Comparison of ENCODE assay signal across 11 cellular contexts in the genomic region with DNA sequence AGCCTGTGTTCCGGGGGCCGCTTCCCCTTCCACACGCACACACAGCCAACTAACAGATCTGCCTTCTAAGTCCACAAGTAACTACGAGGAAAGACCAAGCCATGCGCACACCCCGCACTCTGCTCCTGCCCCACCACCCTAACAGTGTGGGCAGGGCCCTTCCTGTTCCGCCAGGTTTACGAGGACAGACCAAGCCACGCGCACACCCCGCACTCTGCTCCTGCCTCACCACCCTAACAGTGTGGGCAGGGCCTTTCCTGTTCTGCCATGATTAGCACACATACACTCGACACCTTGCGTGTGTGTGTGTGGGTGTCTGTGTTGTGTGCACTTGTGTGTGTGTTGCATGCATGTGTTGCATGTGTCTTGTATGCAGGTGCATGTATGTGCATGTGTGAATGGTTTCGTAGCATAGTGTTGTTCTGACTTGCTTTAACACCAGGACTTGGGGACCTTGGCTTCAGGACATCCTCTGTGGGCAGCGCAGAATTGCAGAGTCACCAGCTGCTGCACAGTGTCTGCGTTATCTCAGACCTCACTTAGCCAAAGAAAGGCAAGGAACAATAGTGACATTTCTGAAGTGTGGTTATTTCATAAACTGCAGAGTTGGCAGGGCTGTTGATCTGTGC.
A peak's percentile ranks its signal among the peaks of the same experiment; 100 is the strongest.
DNase-seq lines count a peak whose midpoint lies in the region; ATAC-seq and TF ChIP-seq lines count a peak whose summit lies in the region.
"Had no signal": no experiment of that assay in that cellular context is flagged by ENCODE, and none has a peak within 500 bp of the region (broad histone marks: within the 10 kb centered on the region; RNA-seq: fewer than 3 reads in every experiment).

No MANE protein-coding gene starts in this region.

- no peaks in the 10 kb centered on the region for H3K27me3 Mint-ChIP-seq in activated naive CD8-positive, alpha-beta T cell treated with anti-CD3 and anti-CD28 coated beads, Interleukin-2, amount 50 U/mL, for 24 hours
- peaks cover 3% of the 10 kb centered on the region for H3K27me3 Mint-ChIP-seq in nephron progenitor cell (ENCODE audit: low read depth, poor library complexity)

- no peak overlapping the region for H3K27ac ChIP-seq in sigmoid colon
- H3K27ac ChIP-seq: foreskin keratinocyte had no signal

- no peak for TF ChIP-seq EP300 in sigmoid colon (IDR thresholded peaks at IDR 0.05)

- no peaks in the 10 kb centered on the region for H3K4me1 ChIP-seq in sigmoid colon
- H3K4me1 ChIP-seq: foreskin keratinocyte had no signal

- peak; percentile 56 for ATAC-seq in activated naive CD8-positive, alpha-beta T cell treated with anti-CD3 and anti-CD28 coated beads, Interleukin-2, amount 50 U/mL, for 24 hours
- no peak for ATAC-seq in HG02852 (IDR thresholded peaks at IDR 0.05; ENCODE audit: unreplicated experiment)
- ATAC-seq: foreskin keratinocyte had no signal

- peak overlapping the region; percentile 41 for H3K27ac Mint-ChIP-seq in activated naive CD8-positive, alpha-beta T cell treated with anti-CD3 and anti-CD28 coated beads, Interleukin-2, amount 50 U/mL, for 24 hours
- peak overlapping the region; percentile 78 for H3K27ac Mint-ChIP-seq in nephron progenitor cell

- intact Hi-C loops in sigmoid colon (cut with DNase I), result no loop called here

- H3K9me3 ChIP-seq in sigmoid colon, result no peaks in the 10 kb centered on the region

- peak; percentile 23 for DNase-seq in activated CD4-positive, alpha-beta T cell treated with anti-CD3 and anti-CD28 coated beads for 48 hours
- DNase-seq in activated CD4-positive, alpha-beta T cell treated with anti-CD3 and anti-CD28 coated beads for 1 hour, result no peak
- peak; percentile 60 for DNase-seq in NOMO-1 treated with DMSO at 0.1 percent for 48 hours (lab: John Stamatoyannopoulos, UW; ENCODE audit: unreplicated experiment)
- DNase-seq in activated naive CD8-positive, alpha-beta T cell treated with anti-CD3 and anti-CD28 coated beads, Interleukin-2, amount 50 U/mL, for 24 hours, result no peak
- DNase-seq in nephron progenitor cell, result no peak
- no peak for DNase-seq in activated gamma-delta T cell (lab: John Stamatoyannopoulos, UW)
- no peak for DNase-seq in sigmoid colon
- DNase-seq: ACHN, foreskin keratinocyte, NCI-H2081 treated with DMSO at 0.1 percent for 48 hours had no signal

- no peaks in the 10 kb centered on the region for H3K36me3 ChIP-seq in sigmoid colon

- no peaks in the 10 kb centered on the region for H3K9me3 Mint-ChIP-seq in activated naive CD8-positive, alpha-beta T cell treated with anti-CD3 and anti-CD28 coated beads, Interleukin-2, amount 50 U/mL, for 24 hours
- H3K9me3 Mint-ChIP-seq in nephron progenitor cell, result peaks cover 4% of the 10 kb centered on the region

- TF ChIP-seq POLR2A in sigmoid colon (IDR thresholded peaks at IDR 0.05), result no peak

- TF ChIP-seq CTCF in nephron progenitor cell (IDR thresholded peaks at IDR 0.05), result no peak
- TF ChIP-seq CTCF in sigmoid colon (IDR thresholded peaks at IDR 0.05), result no peak

- H3K4me3 Mint-ChIP-seq in activated naive CD8-positive, alpha-beta T cell treated with anti-CD3 and anti-CD28 coated beads, Interleukin-2, amount 50 U/mL, for 24 hours, result no peak overlapping the region
- no peak overlapping the region for H3K4me3 Mint-ChIP-seq in nephron progenitor cell

- H3K4me1 Mint-ChIP-seq in activated naive CD8-positive, alpha-beta T cell treated with anti-CD3 and anti-CD28 coated beads, Interleukin-2, amount 50 U/mL, for 24 hours, result peaks cover 29% of the 10 kb centered on the region
- H3K4me1 Mint-ChIP-seq in nephron progenitor cell, result peaks cover 50% of the 10 kb centered on the region

- no peaks in the 10 kb centered on the region for H3K27me3 ChIP-seq in sigmoid colon
- H3K27me3 ChIP-seq: foreskin keratinocyte had no signal

- WGBS in sigmoid colon, 2 donors, result 50 to 54% methylated on average over 16 of the region's 16 CpGs

- no peaks in the 10 kb centered on the region for H3K36me3 Mint-ChIP-seq in activated naive CD8-positive, alpha-beta T cell treated with anti-CD3 and anti-CD28 coated beads, Interleukin-2, amount 50 U/mL, for 24 hours (ENCODE audit: low read depth)
- H3K36me3 Mint-ChIP-seq in nephron progenitor cell (ENCODE audit: low read depth), result no peaks in the 10 kb centered on the region

- H3K4me3 ChIP-seq in sigmoid colon, result no peak overlapping the region

Comparison
In these comparisons a context has a peak if more than half of its experiments do, and no peak if none do; other contexts are left out.
1. DNase-seq: peak in activated CD4-positive, alpha-beta T cell treated with anti-CD3 and anti-CD28 coated beads for 48 hours (single experiment) and NOMO-1 treated with DMSO at 0.1 percent for 48 hours (single experiment); none in activated CD4-positive, alpha-beta T cell treated with anti-CD3 and anti-CD28 coated beads for 1 hour (single experiment), activated naive CD8-positive, alpha-beta T cell treated with anti-CD3 and anti-CD28 coated beads, Interleukin-2, amount 50 U/mL, for 24 hours (single experiment), nephron progenitor cell (single experiment), activated gamma-delta T cell (single experiment) and sigmoid colon (single experiment).